21 cellular contexts compared by ENCODE assay signal in the genomic region with DNA sequence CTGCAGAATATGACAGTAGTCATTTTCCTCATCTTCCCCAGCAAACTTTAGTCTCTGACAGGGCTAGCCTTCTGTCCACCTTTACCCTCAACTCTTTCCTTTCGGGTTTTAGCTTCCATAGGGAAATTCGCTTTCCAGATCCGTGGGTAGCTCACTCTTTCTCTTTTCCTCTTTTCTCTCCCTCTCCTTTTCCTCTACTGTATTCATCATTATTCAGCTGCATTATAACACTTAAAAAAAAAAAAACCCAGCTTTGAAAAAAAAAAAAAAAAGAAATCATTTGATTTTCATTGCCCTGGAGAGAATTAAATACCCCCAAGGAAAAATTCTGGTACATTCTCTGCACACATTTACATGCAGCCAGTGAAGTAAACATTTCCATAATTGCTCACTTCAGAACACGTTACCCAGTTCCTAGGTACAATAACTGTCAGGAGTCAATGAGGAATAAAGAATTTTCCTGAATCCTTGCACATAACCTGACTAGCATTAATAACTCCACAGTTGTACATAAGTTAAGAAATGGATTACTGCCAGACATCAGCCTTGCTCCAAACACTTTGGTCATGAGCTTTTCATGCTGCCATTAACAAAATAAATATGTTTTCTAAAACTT.
DNase-seq lines count a peak whose midpoint lies in the region; ATAC-seq and TF ChIP-seq lines count a peak whose summit lies in the region.
"Had no signal": no experiment of that assay in that cellular context is flagged by ENCODE, and none has a peak within 500 bp of the region (broad histone marks: within the 10 kb centered on the region; RNA-seq: fewer than 3 reads in every experiment).

No MANE protein-coding gene starts in this region.

- no peak overlapping the region for H3K9ac ChIP-seq in neural progenitor cell

- no peak overlapping the region for H3K4me3 Mint-ChIP-seq in endothelial cell (ENCODE audit: unreplicated experiment)
- peak overlapping the region; percentile 4 for H3K4me3 Mint-ChIP-seq in neural progenitor cell
- H3K4me3 Mint-ChIP-seq: activated B cell treated with CpG ODN at 0.5 μM for 24 hours; activated CD8-positive, alpha-beta T cell treated with anti-CD3 and anti-CD28 coated beads for 36 hours; activated naive CD4-positive, alpha-beta T cell treated with anti-CD3 and anti-CD28 coated beads, Interleukin-2, amount 50 U/mL, for 24 hours; activated T-cell treated with anti-CD3 and anti-CD28 coated beads, Interleukin-2, amount 50 U/mL, for 4 hours had no signal

- H3K27ac Mint-ChIP-seq in endothelial cell (ENCODE audit: unreplicated experiment) (peak overlapping the region; percentile 14), neural progenitor cell (peak overlapping the region; percentile 62)
- H3K27ac Mint-ChIP-seq: activated B cell treated with CpG ODN at 0.5 μM for 24 hours; activated CD8-positive, alpha-beta T cell treated with anti-CD3 and anti-CD28 coated beads for 36 hours; activated naive CD4-positive, alpha-beta T cell treated with anti-CD3 and anti-CD28 coated beads, Interleukin-2, amount 50 U/mL, for 24 hours had no signal

- TF ChIP-seq CTCF in heart right ventricle (IDR thresholded peaks at IDR 0.05): no peak
- no peak for TF ChIP-seq CTCF in right atrium auricular region (IDR thresholded peaks at IDR 0.05)
- TF ChIP-seq CTCF in endothelial cell (IDR thresholded peaks at IDR 0.05; ENCODE audit: unreplicated experiment): no peak
- no peak for TF ChIP-seq CTCF in neural progenitor cell (IDR thresholded peaks at IDR 0.05)
- TF ChIP-seq CTCF in vagina (IDR thresholded peaks at IDR 0.05): no peak

- H3K9me3 ChIP-seq in heart right ventricle: no peaks in the 10 kb centered on the region
- no peaks in the 10 kb centered on the region for H3K9me3 ChIP-seq in right atrium auricular region
- no peaks in the 10 kb centered on the region for H3K9me3 ChIP-seq in neural progenitor cell (ENCODE audit: low read depth)
- H3K9me3 ChIP-seq in vagina: no peaks in the 10 kb centered on the region
- H3K9me3 ChIP-seq: neutrophil, Peyer's patch, stomach had no signal

- TF ChIP-seq POLR2A in vagina (IDR thresholded peaks at IDR 0.05): no peak

- no peaks in the 10 kb centered on the region for H3K9me3 Mint-ChIP-seq in endothelial cell (ENCODE audit: unreplicated experiment)
- no peaks in the 10 kb centered on the region for H3K9me3 Mint-ChIP-seq in neural progenitor cell
- H3K9me3 Mint-ChIP-seq: activated B cell treated with CpG ODN at 0.5 μM for 24 hours; activated CD8-positive, alpha-beta T cell treated with anti-CD3 and anti-CD28 coated beads for 36 hours; activated naive CD4-positive, alpha-beta T cell treated with anti-CD3 and anti-CD28 coated beads, Interleukin-2, amount 50 U/mL, for 24 hours; activated T-cell treated with anti-CD3 and anti-CD28 coated beads, Interleukin-2, amount 50 U/mL, for 4 hours had no signal

- no peak for ATAC-seq in heart right ventricle
- ATAC-seq: activated CD8-positive, alpha-beta T cell treated with anti-CD3 and anti-CD28 coated beads for 36 hours; activated T-cell treated with anti-CD3 and anti-CD28 coated beads, Interleukin-2, amount 50 U/mL, for 4 hours had no signal

- in situ Hi-C loops in ACHN (cut with HindIII; ENCODE audit: low pct_ligation_motif_present, low pct_unique_long_range_greater_than_20kb, low sequenced_read_pairs): no loop called here

- peaks cover 40% of the 10 kb centered on the region for H3F3A ChIP-seq in neural progenitor cell (ENCODE audit: low read depth)

- H3K36me3 Mint-ChIP-seq in endothelial cell (ENCODE audit: low read depth, unreplicated experiment): peaks cover 12% of the 10 kb centered on the region
- peaks cover 19% of the 10 kb centered on the region for H3K36me3 Mint-ChIP-seq in neural progenitor cell
- H3K36me3 Mint-ChIP-seq: activated naive CD4-positive, alpha-beta T cell treated with anti-CD3 and anti-CD28 coated beads, Interleukin-2, amount 50 U/mL, for 24 hours had no signal

- H3K27me3 Mint-ChIP-seq in endothelial cell (ENCODE audit: unreplicated experiment) (no peaks in the 10 kb centered on the region), neural progenitor cell (ENCODE audit: insufficient read depth, low read depth) (no peaks in the 10 kb centered on the region)
- H3K27me3 Mint-ChIP-seq: activated B cell treated with CpG ODN at 0.5 μM for 24 hours; activated CD8-positive, alpha-beta T cell treated with anti-CD3 and anti-CD28 coated beads for 36 hours had no signal

- WGBS in heart right ventricle, 2 donors: 71 to 72% methylated on average over 4 of the region's 4 CpGs

- peaks cover 97% of the 10 kb centered on the region for H3K79me2 ChIP-seq in neural progenitor cell (ENCODE audit: low read depth)

- H2AFZ ChIP-seq in neural progenitor cell (replicated peaks): no peak overlapping the region

- H3K27me3 ChIP-seq in heart right ventricle: no peaks in the 10 kb centered on the region
- no peaks in the 10 kb centered on the region for H3K27me3 ChIP-seq in right atrium auricular region
- no peaks in the 10 kb centered on the region for H3K27me3 ChIP-seq in neural progenitor cell
- no peaks in the 10 kb centered on the region for H3K27me3 ChIP-seq in vagina
- H3K27me3 ChIP-seq: neutrophil, Peyer's patch, stomach had no signal

- H3K4me1 Mint-ChIP-seq in endothelial cell (ENCODE audit: unreplicated experiment) (peaks cover 24% of the 10 kb centered on the region), neural progenitor cell (peaks cover 15% of the 10 kb centered on the region)
- H3K4me1 Mint-ChIP-seq: activated B cell treated with CpG ODN at 0.5 μM for 24 hours; activated naive CD4-positive, alpha-beta T cell treated with anti-CD3 and anti-CD28 coated beads, Interleukin-2, amount 50 U/mL, for 24 hours had no signal

- H3K27ac ChIP-seq in heart right ventricle: peak overlapping the region in 7 of 10 donors; percentile 3 to 64 (median 41)
- peak overlapping the region in 1 of 2 donors; percentile 20 for H3K27ac ChIP-seq in right atrium auricular region
- no peak overlapping the region for H3K27ac ChIP-seq in neural progenitor cell
- peak overlapping the region; percentile 24 for H3K27ac ChIP-seq in vagina
- H3K27ac ChIP-seq: neutrophil, Peyer's patch had no signal

- H3K4me2 ChIP-seq in neural progenitor cell: no peak overlapping the region

- H3K36me3 ChIP-seq in heart right ventricle (no peaks in the 10 kb centered on the region), right atrium auricular region (no peaks in the 10 kb centered on the region), neural progenitor cell (peaks cover 4% of the 10 kb centered on the region), vagina (no peaks in the 10 kb centered on the region)
- H3K36me3 ChIP-seq: neutrophil, Peyer's patch, stomach had no signal

- H3K4me1 ChIP-seq in heart right ventricle (peaks cover 4 to 56% (median 41%) of the 10 kb centered on the region in 9 donors), right atrium auricular region (peaks cover 0 to 53% of the 10 kb centered on the region in 2 donors), neural progenitor cell (peaks cover 56% of the 10 kb centered on the region), vagina (peaks cover 30% of the 10 kb centered on the region)
- H3K4me1 ChIP-seq: Peyer's patch had no signal

- H4K20me1 ChIP-seq in neural progenitor cell (ENCODE audit: low read depth): peaks cover 100% of the 10 kb centered on the region

- no peak for DNase-seq in heart right ventricle
- DNase-seq in right atrium auricular region (ENCODE audit: low spot score): no peak
- DNase-seq in endothelial cell (ENCODE audit: low spot score): no peak
- DNase-seq in neural progenitor cell (ENCODE audit: low spot score): no peak
- DNase-seq in vagina (ENCODE audit: extremely low spot score in 2 of 2): no peak
- DNase-seq in OCI-M2 (lab: John Stamatoyannopoulos, UW; ENCODE audit: unreplicated experiment): no peak
- no peak for DNase-seq in NCI-H82 treated with DMSO at 0.1 percent for 48 hours (lab: John Stamatoyannopoulos, UW; ENCODE audit: unreplicated experiment)
- no peak for DNase-seq in ACHN
- DNase-seq: activated B cell treated with CpG ODN at 0.5 μM for 24 hours; activated CD8-positive, alpha-beta T cell treated with anti-CD3 and anti-CD28 coated beads for 36 hours; activated T-cell treated with anti-CD3 and anti-CD28 coated beads, Interleukin-2, amount 50 U/mL, for 4 hours; GDM1; Karpas-422; NCI-H1105 treated with DMSO at 0.1 percent for 48 hours; NCI-H2107; NCI-H82; Peyer's patch; stimulated activated CD4-positive, alpha-beta T cell treated with anti-CD3 and anti-CD28 coated beads, Interleukin-2, amount 100 ng/mL, for 48 hours; stomach had no signal

- intact Hi-C loops in heart right ventricle (cut with DNase I): loop anchor here in 6 of 10 donors (5.0 to 10.0 kb wide), 6 partner anchors 39 to 124 kb away; no protein-coding TSS in a partner anchor
- intact Hi-C loops in vagina (cut with DNase I): no loop called here

- H3K4me3 ChIP-seq in heart right ventricle (no peak overlapping the region), right atrium auricular region (no peak overlapping the region), neural progenitor cell (no peak overlapping the region), vagina (no peak overlapping the region)
- H3K4me3 ChIP-seq: Peyer's patch, stomach had no signal
